In genomic region chr10:79322616-79323566, GRCh38 we compare ENCODE assay signal across 8 cellular contexts. TPM values are rescaled to one million over a fixed set of nuclear protein-coding genes. Genes with fewer than 3 reads are reported as not detected.
DNase-seq lines count a peak whose midpoint lies in the region; ATAC-seq, FAIRE-seq and TF ChIP-seq lines count a peak whose summit lies in the region.

No MANE protein-coding gene starts in this region.

- peak overlapping the region; percentile 19 for H3K4me2 ChIP-seq in astrocyte (ENCODE audit: low read length)

- H3K27ac Mint-ChIP-seq in astrocyte (ENCODE audit: unreplicated experiment) (peak overlapping the region; percentile 9), natural killer cell (peak overlapping the region; percentile 90 to 96), progenitor cell of endocrine pancreas (no peak overlapping the region)

- FAIRE-seq in GM18507 (lab: Jason Lieb, UNC) (peak; percentile 79), astrocyte (lab: Jason Lieb, UNC) (no peak)

- WGBS in stomach, 5 donors = 66 to 77% (median 72%) methylated on average over 15 of the region's 15 CpGs

- H3K4me1 Mint-ChIP-seq in astrocyte (ENCODE audit: low read depth, unreplicated experiment) = peaks cover 31% of the 10 kb centered on the region
- peaks cover 50 to 68% of the 10 kb centered on the region in 2 donors for H3K4me1 Mint-ChIP-seq in natural killer cell
- H3K4me1 Mint-ChIP-seq in progenitor cell of endocrine pancreas (ENCODE audit: low read depth) = peaks cover 1% of the 10 kb centered on the region

- H3K27ac ChIP-seq in astrocyte (ENCODE audit: low read depth, low read length) = peak overlapping the region; percentile 5
- peak overlapping the region; percentile 18 to 47 (median 32) for H3K27ac ChIP-seq in stomach

- H3K27me3 ChIP-seq in astrocyte (ENCODE audit: insufficient read depth, low read length) (no peaks in the 10 kb centered on the region), stomach (no peaks in the 10 kb centered on the region)

- no peak for TF ChIP-seq POLR2A in stomach (IDR thresholded peaks at IDR 0.05)

- H4K20me1 ChIP-seq in astrocyte (ENCODE audit: insufficient read depth, low read length) = no peaks in the 10 kb centered on the region

- H3K79me2 ChIP-seq in astrocyte (ENCODE audit: insufficient read depth, low read length) = no peaks in the 10 kb centered on the region

- DNase-seq in GM18507 (ENCODE audit: extremely low spot score, insufficient read length, low read depth) (no peak), T1000 (lab: John Stamatoyannopoulos, UW) (peak; percentile 33), astrocyte (ENCODE audit: low read depth) (peak; percentile 87), natural killer cell (peak; percentile 61), stomach (peak; percentile 55), SHP77 treated with DMSO at 0.1 percent for 48 hours (lab: John Stamatoyannopoulos, UW) (no peak), progenitor cell of endocrine pancreas (ENCODE audit: low spot score, unreplicated experiment) (no peak)

- no peak overlapping the region for H3K4me3 Mint-ChIP-seq in astrocyte (ENCODE audit: unreplicated experiment)
- peak overlapping the region; percentile 79 for H3K4me3 Mint-ChIP-seq in natural killer cell
- no peak overlapping the region for H3K4me3 Mint-ChIP-seq in progenitor cell of endocrine pancreas (ENCODE audit: low read depth)

- H3K4me1 ChIP-seq in astrocyte (ENCODE audit: insufficient read depth, low read length) (peaks cover 36% of the 10 kb centered on the region), stomach (peaks cover 3 to 41% (median 4%) of the 10 kb centered on the region in 4 donors)

- peaks cover 7% of the 10 kb centered on the region for H3K9me3 Mint-ChIP-seq in astrocyte (ENCODE audit: unreplicated experiment)
- no peaks in the 10 kb centered on the region for H3K9me3 Mint-ChIP-seq in natural killer cell
- H3K9me3 Mint-ChIP-seq in progenitor cell of endocrine pancreas (ENCODE audit: low read depth) = no peaks in the 10 kb centered on the region

- ATAC-seq in HG03175 (IDR thresholded peaks at IDR 0.05; ENCODE audit: unreplicated experiment) (peak; percentile 74), natural killer cell (peak; percentile 75 to 89 (median 76))

- H3K36me3 Mint-ChIP-seq in astrocyte (ENCODE audit: low read depth, unreplicated experiment) = no peaks in the 10 kb centered on the region
- H3K36me3 Mint-ChIP-seq in natural killer cell = no peaks in the 10 kb centered on the region
- H3K36me3 Mint-ChIP-seq in progenitor cell of endocrine pancreas (ENCODE audit: insufficient read depth) = no peaks in the 10 kb centered on the region

- no peak for TF ChIP-seq CTCF in astrocyte (IDR thresholded peaks at IDR 0.05; ENCODE audit: insufficient read depth, low read depth, low read length)
- no peak for TF ChIP-seq CTCF in natural killer cell (IDR thresholded peaks at IDR 0.05)
- no peak for TF ChIP-seq CTCF in stomach (IDR thresholded peaks at IDR 0.05)
- TF ChIP-seq CTCF in progenitor cell of endocrine pancreas (IDR thresholded peaks at IDR 0.05; ENCODE audit: unreplicated experiment) = no peak

- intact Hi-C loops in natural killer cell (cut with micrococcal nuclease) = no loop called here
- intact Hi-C loops in stomach (cut with DNase I; ENCODE audit: low total_unique reads) = no loop called here

- no peak for TF ChIP-seq EP300 in stomach (IDR thresholded peaks at IDR 0.05)

- no peaks in the 10 kb centered on the region for H3K36me3 ChIP-seq in astrocyte (ENCODE audit: insufficient read depth, low read length)
- no peaks in the 10 kb centered on the region for H3K36me3 ChIP-seq in stomach

- no peak overlapping the region for H3K4me3 ChIP-seq in astrocyte (ENCODE audit: insufficient read depth, low read depth, low read length)
- H3K4me3 ChIP-seq in stomach = no peak overlapping the region

- H3K9me3 ChIP-seq in astrocyte (ENCODE audit: insufficient read depth, low read depth, low read length) (no peaks in the 10 kb centered on the region), stomach (no peaks in the 10 kb centered on the region)

- H3K27me3 Mint-ChIP-seq in astrocyte (ENCODE audit: low read depth, unreplicated experiment) (peaks cover 8% of the 10 kb centered on the region), natural killer cell (ENCODE audit: low read depth in 2 of 2) (no peaks in the 10 kb centered on the region), progenitor cell of endocrine pancreas (peaks cover 19% of the 10 kb centered on the region)

- H3K9ac ChIP-seq in astrocyte (ENCODE audit: low read length) = peak overlapping the region; percentile 5

- no peak overlapping the region for H2AFZ ChIP-seq in astrocyte (ENCODE audit: low read depth, low read length)

RNA-seq across cellular contexts. Expression of gene PPIF, which starts 24.4 kb away (rescaled TPM):
- 25.3 and 31.7 TPM in 2 replicates for total RNA-seq in astrocyte
- total RNA-seq in natural killer cell = 10 to 100 TPM; 59.5 to 99.1 (median 66.3) TPM
- total RNA-seq in stomach = 100 to 1,000 TPM in 1 of 5 donors, 10 to 100 TPM in 3, 1 to 10 TPM in 1; 6.4 to 149 (median 46.8) TPM
- 100 to 1,000 TPM in 1 of 3 donors, 10 to 100 TPM in 2; 27.5 to 177 (median 54.7) TPM for polyA plus RNA-seq in stomach
- total RNA-seq in progenitor cell of endocrine pancreas = 35.9 and 37.1 TPM in 2 replicates

Comparison
In these comparisons a context has a peak if more than half of its experiments do, and no peak if none do; other contexts are left out.
1. DNase-seq: peak in T1000 (single experiment), astrocyte (single experiment), natural killer cell (single experiment) and stomach (single experiment); none in GM18507 (single experiment), SHP77 treated with DMSO at 0.1 percent for 48 hours (single experiment) and progenitor cell of endocrine pancreas (single experiment).